8 cellular contexts compared by ENCODE assay signal in genomic region chr10:96129387-96130325, GRCh38. TPM values are rescaled to one million over a fixed set of nuclear protein-coding genes. Genes with fewer than 3 reads are reported as not detected.
DNase-seq lines count a peak whose midpoint lies in the region; ATAC-seq and TF ChIP-seq lines count a peak whose summit lies in the region.

Gene ZNF518A, plus strand, starts transcription at chr10:96130297. Its CDS starts 26,026 bp downstream, at chr10:96156323.

- peak; percentile 74 for ATAC-seq in GM18502 (IDR thresholded peaks at IDR 0.05; ENCODE audit: poor library complexity, unreplicated experiment)
- ATAC-seq in HG02885 (IDR thresholded peaks at IDR 0.05; ENCODE audit: poor library complexity, unreplicated experiment): peak; percentile 77

- H3K27me3 Mint-ChIP-seq in T-helper 2 cell treated with Interferon-gamma antibody and Interleukin-4, amounts not matched to agents 5 μg/mL and 100 μg/mL, for 36 hours (ENCODE audit: low read depth): peaks cover 17% of the 10 kb centered on the region

- no peaks in the 10 kb centered on the region for H3K27me3 ChIP-seq in ascending aorta
- H3K27me3 ChIP-seq in rectal smooth muscle tissue (ENCODE audit: control insufficient read depth, insufficient read depth, low read length): no peaks in the 10 kb centered on the region
- H3K27me3 ChIP-seq in vagina: no peaks in the 10 kb centered on the region

- H3K4me1 ChIP-seq in ascending aorta (no peaks in the 10 kb centered on the region), rectal smooth muscle tissue (ENCODE audit: control insufficient read depth, insufficient read depth, low read length) (no peaks in the 10 kb centered on the region), vagina (peaks cover 13% of the 10 kb centered on the region)

- peaks cover 24% of the 10 kb centered on the region for H3K4me1 Mint-ChIP-seq in T-helper 2 cell treated with Interferon-gamma antibody and Interleukin-4, amounts not matched to agents 5 μg/mL and 100 μg/mL, for 36 hours (ENCODE audit: low read depth)

- peak within 1 kb of the TSS; percentile 91 for H3K4me3 Mint-ChIP-seq in T-helper 2 cell treated with Interferon-gamma antibody and Interleukin-4, amounts not matched to agents 5 μg/mL and 100 μg/mL, for 36 hours

- H3K9me3 Mint-ChIP-seq in T-helper 2 cell treated with Interferon-gamma antibody and Interleukin-4, amounts not matched to agents 5 μg/mL and 100 μg/mL, for 36 hours: peaks cover 17% of the 10 kb centered on the region

- peak within 1 kb of the TSS; percentile 98 for H3K27ac Mint-ChIP-seq in T-helper 2 cell treated with Interferon-gamma antibody and Interleukin-4, amounts not matched to agents 5 μg/mL and 100 μg/mL, for 36 hours

- no peaks in the 10 kb centered on the region for H3K9me3 ChIP-seq in ascending aorta
- H3K9me3 ChIP-seq in vagina: no peaks in the 10 kb centered on the region

- peaks cover 9 to 10% of the 10 kb centered on the region in 2 donors for H3K36me3 ChIP-seq in ascending aorta
- no peaks in the 10 kb centered on the region for H3K36me3 ChIP-seq in rectal smooth muscle tissue (ENCODE audit: control insufficient read depth, insufficient read depth, low read length)
- H3K36me3 ChIP-seq in vagina: peaks cover 0 to 21% of the 10 kb centered on the region in 2 donors

- intact Hi-C loops in ascending aorta (cut with DNase I): loop anchor here (1.0 kb wide), 2 partner anchors 39 to 86 kb away; partner anchors contain the start of gene CCNJ
- intact Hi-C loops in vagina (cut with DNase I): loop anchor here (2.0 kb wide), 1 partner anchor 39 kb away; no protein-coding TSS in a partner anchor

- H3K36me3 Mint-ChIP-seq in T-helper 2 cell treated with Interferon-gamma antibody and Interleukin-4, amounts not matched to agents 5 μg/mL and 100 μg/mL, for 36 hours (ENCODE audit: low read depth): peaks cover 28% of the 10 kb centered on the region

- TF ChIP-seq POLR2A in vagina (IDR thresholded peaks at IDR 0.05): no peak

- H3K4me3 ChIP-seq in ascending aorta: peak within 1 kb of the TSS; percentile 90 to 95
- H3K4me3 ChIP-seq in rectal smooth muscle tissue (ENCODE audit: low read length): peak within 1 kb of the TSS; percentile 99
- H3K4me3 ChIP-seq in vagina: peak within 1 kb of the TSS; percentile 75 to 77

- no peak for TF ChIP-seq CTCF in ascending aorta (IDR thresholded peaks at IDR 0.05)
- TF ChIP-seq CTCF in vagina (IDR thresholded peaks at IDR 0.05): no peak

- peak within 1 kb of the TSS; percentile 96 for H3K9ac ChIP-seq in rectal smooth muscle tissue (ENCODE audit: low read length)

- DNase-seq in NCI-H1694 treated with DMSO at 0.1 percent for 48 hours (lab: John Stamatoyannopoulos, UW) (peak; percentile 82), ascending aorta (ENCODE audit: low spot score in 2 of 2) (peak; percentile 47 to 94), hepatic stellate cell (ENCODE audit: low spot score) (peak; percentile 84), vagina (ENCODE audit: extremely low spot score in 2 of 2) (peak in 1 of 2 donors; percentile 91)
- peak; percentile 90 for DNase-seq in T-helper 2 cell treated with Interferon-gamma antibody and Interleukin-4, amounts not matched to agents 5 μg/mL and 100 μg/mL, for 36 hours (ENCODE audit: low spot score)

- H3K27ac ChIP-seq in ascending aorta (peak within 1 kb of the TSS; percentile 97 to 98), rectal smooth muscle tissue (ENCODE audit: low read depth, low read length) (peak within 1 kb of the TSS; percentile 99), vagina (peak within 1 kb of the TSS; percentile 89)

RNA-seq across cellular contexts. Expression of gene ZNF518A, which starts in this region (rescaled TPM):
- total RNA-seq in ascending aorta (7.1 TPM), vagina (12.5 TPM)
